In the genomic region with DNA sequence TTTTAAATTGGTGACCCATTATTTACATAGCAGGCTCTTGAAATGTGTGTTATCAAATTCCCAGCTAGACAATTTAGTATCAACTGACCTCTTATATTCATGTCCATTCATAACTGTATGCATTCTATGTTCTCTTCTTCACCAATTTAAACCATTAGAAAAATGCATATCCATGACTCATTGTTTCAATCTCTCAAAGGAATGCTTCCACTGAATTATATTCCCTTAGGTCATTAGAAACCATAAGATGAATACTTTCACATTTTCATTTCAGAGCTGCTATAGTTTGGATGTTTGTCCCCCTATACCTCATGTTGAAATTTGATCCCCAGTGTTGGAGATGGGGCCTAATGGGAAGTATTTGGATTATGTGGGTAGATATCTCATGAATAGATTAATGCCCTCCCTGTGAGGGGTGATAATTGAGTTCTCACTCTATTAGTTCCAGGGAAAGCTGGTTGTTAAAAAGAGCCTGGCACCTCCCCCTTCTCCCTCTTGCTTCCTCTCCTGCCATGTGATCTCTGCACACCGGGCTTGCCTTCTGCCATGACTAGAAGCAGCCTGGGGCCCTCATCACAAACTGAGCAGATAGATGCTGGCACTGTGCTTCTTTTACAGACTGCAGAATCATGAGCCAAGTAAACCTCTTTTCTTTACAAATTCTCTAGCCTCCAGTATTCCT, we compare ENCODE assay signal across 16 cellular contexts. TPM values are rescaled to one million over a fixed set of nuclear protein-coding genes. Genes with fewer than 3 reads are reported as not detected.
A peak's percentile ranks its signal among the peaks of the same experiment; 100 is the strongest.
DNase-seq lines count a peak whose midpoint lies in the region; ATAC-seq and TF ChIP-seq lines count a peak whose summit lies in the region.
"Had no signal": no experiment of that assay in that cellular context is flagged by ENCODE, and none has a peak within 500 bp of the region (broad histone marks: within the 10 kb centered on the region; RNA-seq: fewer than 3 reads in every experiment).

No MANE protein-coding gene starts in this region.

- peak; percentile 51 for DNase-seq in GM23248
- DNase-seq in NCI-H82 treated with DMSO at 0.1 percent for 48 hours (lab: John Stamatoyannopoulos, UW; ENCODE audit: unreplicated experiment) = peak; percentile 51
- DNase-seq in cardiac fibroblast (ENCODE audit: low read depth in 2 of 2) = peak; percentile 29 to 55
- no peak for DNase-seq in neuronal stem cell (ENCODE audit: low spot score)
- no peak for DNase-seq in hypothalamus (lab: John Stamatoyannopoulos, UW)
- DNase-seq in SKM-1 treated with dmso at 0.1 percent for 144 hours (lab: John Stamatoyannopoulos, UW; ENCODE audit: unreplicated experiment) = no peak
- DNase-seq in globus pallidus (ENCODE audit: low spot score) = no peak
- DNase-seq: activated naive CD8-positive, alpha-beta T cell treated with anti-CD3 and anti-CD28 coated beads, Interleukin-2, amount 50 U/mL, for 24 hours; CD8-positive, alpha-beta T cell; effector memory CD4-positive, alpha-beta T cell; left ventricle myocardium inferior; NCI-H526 treated with DMSO at 0.1 percent for 48 hours; SHP77 treated with DMSO at 0.1 percent for 48 hours; spleen; transverse colon had no signal

- H2BK5ac ChIP-seq in neuronal stem cell (ENCODE audit: low read length) = no peak overlapping the region

- no peaks in the 10 kb centered on the region for H3K9me3 ChIP-seq in GM23248 (ENCODE audit: low read depth)
- no peaks in the 10 kb centered on the region for H3K9me3 ChIP-seq in neuronal stem cell (replicated peaks in 1 of 2; ENCODE audit: control insufficient read depth in 2 of 2, insufficient read depth in 1 of 2, low read depth in 1 of 2, low read length in 2 of 2)
- H3K9me3 ChIP-seq: left ventricle myocardium inferior, spleen, transverse colon had no signal

- H2BK120ac ChIP-seq in neuronal stem cell (ENCODE audit: low read depth, low read length) = no peak overlapping the region

- H3K27ac ChIP-seq in GM23248 (peak overlapping the region; percentile 49), neuronal stem cell (replicated peaks; ENCODE audit: low read length) (no peak overlapping the region)
- H3K27ac ChIP-seq: left ventricle myocardium inferior, spleen, transverse colon had no signal

- no peaks in the 10 kb centered on the region for H3K79me1 ChIP-seq in neuronal stem cell (ENCODE audit: low read depth, low read length)

- H3F3A ChIP-seq in GM23248 (ENCODE audit: insufficient read depth) = peaks cover 23% of the 10 kb centered on the region

- H3K9ac ChIP-seq in GM23248 (no peak overlapping the region), neuronal stem cell (ENCODE audit: low read depth, low read length, poor library complexity) (no peak overlapping the region)

- H3K36me3 ChIP-seq in GM23248 (ENCODE audit: low read depth) (peaks cover 11% of the 10 kb centered on the region), neuronal stem cell (replicated peaks in 1 of 2; ENCODE audit: control insufficient read depth in 2 of 2, insufficient read depth in 2 of 2, low read length in 2 of 2) (peaks cover 8 to 24% of the 10 kb centered on the region in 2 donors)

- H4K91ac ChIP-seq in neuronal stem cell (ENCODE audit: low read depth, low read length, poor library complexity) = no peak overlapping the region

- no peak overlapping the region for H2BK12ac ChIP-seq in neuronal stem cell (ENCODE audit: low read length)

- no peaks in the 10 kb centered on the region for H3K79me2 ChIP-seq in GM23248 (ENCODE audit: insufficient read depth)

- H3K9me2 ChIP-seq in GM23248 (ENCODE audit: insufficient read depth) = no peaks in the 10 kb centered on the region

- H3K4me3 ChIP-seq in GM23248 = 0 out of 2 replicates have a peak overlapping the region, but pooled peaks have one; percentile 8
- no peak overlapping the region for H3K4me3 ChIP-seq in cardiac fibroblast (replicated peaks in 1 of 2; ENCODE audit: low read depth in 2 of 2, low read length in 2 of 2)
- no peak overlapping the region for H3K4me3 ChIP-seq in neuronal stem cell (ENCODE audit: low read length in 2 of 2)
- H3K4me3 ChIP-seq: left ventricle myocardium inferior, spleen, transverse colon had no signal

- in situ Hi-C loops in GM23248 (cut with MboI) = no loop called here

- WGBS in GM23248 (ENCODE audit: low coverage in 1 of 2, low lambda C conversion rate in 2 of 2, missing lambda C conversion rate in 2 of 2), 2 experiments = 39 to 64% methylated on average over 1 of the region's 1 CpG
- WGBS in neuronal stem cell (ENCODE audit: extremely low coverage in 2 of 2, insufficient read length in 2 of 2, insufficient replicate concordance in 1 of 2), 2 donors = no CpG with 5 or more reads among the region's 1 CpG

- H2AFZ ChIP-seq in GM23248 (no peak overlapping the region), neuronal stem cell (ENCODE audit: low read length) (peak overlapping the region; percentile 53)

- H3K4me2 ChIP-seq in GM23248 (ENCODE audit: unreplicated experiment) (peak overlapping the region; percentile 46), neuronal stem cell (ENCODE audit: insufficient read depth, low read length, poor library complexity, severe bottlenecking) (no peak overlapping the region)

- H3K4ac ChIP-seq in neuronal stem cell (ENCODE audit: low read length) = no peak overlapping the region

- H3K4me1 ChIP-seq in GM23248 (ENCODE audit: insufficient read depth) (peaks cover 19% of the 10 kb centered on the region), neuronal stem cell (ENCODE audit: control insufficient read depth in 2 of 2, insufficient read depth in 1 of 2, low read depth in 1 of 2, low read length in 2 of 2) (peaks cover 0 to 3% of the 10 kb centered on the region in 2 donors)
- H3K4me1 ChIP-seq: left ventricle myocardium inferior, spleen, transverse colon had no signal

- H2BK15ac ChIP-seq in neuronal stem cell (ENCODE audit: low read length) = no peak overlapping the region

- H3K18ac ChIP-seq in neuronal stem cell (ENCODE audit: low read length) = no peak overlapping the region

- no peak for ATAC-seq in HG02973 (IDR thresholded peaks at IDR 0.05; ENCODE audit: unreplicated experiment)
- ATAC-seq: activated naive CD8-positive, alpha-beta T cell treated with anti-CD3 and anti-CD28 coated beads, Interleukin-2, amount 50 U/mL, for 24 hours; CD8-positive, alpha-beta T cell had no signal

- H3K23ac ChIP-seq in neuronal stem cell (ENCODE audit: low read depth, low read length, poor library complexity) = no peak overlapping the region

- no peak for TF ChIP-seq CTCF in cardiac fibroblast (IDR thresholded peaks at IDR 0.05; ENCODE audit: low read depth, low read length)

- H3K14ac ChIP-seq in neuronal stem cell (ENCODE audit: low read length) = no peak overlapping the region

- H3K27me3 ChIP-seq in GM23248 (replicated peaks; ENCODE audit: insufficient read depth) (no peaks in the 10 kb centered on the region), neuronal stem cell (ENCODE audit: control insufficient read depth in 3 of 3, insufficient read depth in 3 of 3, low read depth in 1 of 3, low read length in 3 of 3) (no peaks in the 10 kb centered on the region)
- H3K27me3 ChIP-seq: spleen, transverse colon had no signal

- no peak overlapping the region for H2AK5ac ChIP-seq in neuronal stem cell (ENCODE audit: low read depth, low read length)

- no peaks in the 10 kb centered on the region for H4K20me1 ChIP-seq in GM23248 (ENCODE audit: insufficient read depth)

- no peak overlapping the region for H4K8ac ChIP-seq in neuronal stem cell (ENCODE audit: low read depth, low read length)

RNA-seq across cellular contexts. Expression of a gene that starts 35.7 kb away (rescaled TPM):
- total RNA-seq in GM23248 (2014; rRNA removed; shearing (Covaris generic)) = 5.6 and 13.9 TPM in 2 replicates
- 4.1 and 5.8 TPM in 2 replicates for polyA plus RNA-seq in GM23248 (2016; fragmentation: Nextera tagmentation; extraction: Ambion mirVana)
- 12.1 TPM for polyA plus RNA-seq in neuronal stem cell (2013, experiment 1 of 2)
- polyA plus RNA-seq in neuronal stem cell (2013, experiment 2 of 2) = 13.1 TPM

Comparison
In these comparisons a context has a peak if more than half of its experiments do, and no peak if none do; other contexts are left out.
1. DNase-seq: peak in GM23248 (single experiment), NCI-H82 treated with DMSO at 0.1 percent for 48 hours (single experiment) and cardiac fibroblast (2 of 2); none in neuronal stem cell (single experiment), hypothalamus (0 of 51), SKM-1 treated with dmso at 0.1 percent for 144 hours (single experiment) and globus pallidus (single experiment).